Comparison of ENCODE assay signal across 1 cellular context in the genomic region with DNA sequence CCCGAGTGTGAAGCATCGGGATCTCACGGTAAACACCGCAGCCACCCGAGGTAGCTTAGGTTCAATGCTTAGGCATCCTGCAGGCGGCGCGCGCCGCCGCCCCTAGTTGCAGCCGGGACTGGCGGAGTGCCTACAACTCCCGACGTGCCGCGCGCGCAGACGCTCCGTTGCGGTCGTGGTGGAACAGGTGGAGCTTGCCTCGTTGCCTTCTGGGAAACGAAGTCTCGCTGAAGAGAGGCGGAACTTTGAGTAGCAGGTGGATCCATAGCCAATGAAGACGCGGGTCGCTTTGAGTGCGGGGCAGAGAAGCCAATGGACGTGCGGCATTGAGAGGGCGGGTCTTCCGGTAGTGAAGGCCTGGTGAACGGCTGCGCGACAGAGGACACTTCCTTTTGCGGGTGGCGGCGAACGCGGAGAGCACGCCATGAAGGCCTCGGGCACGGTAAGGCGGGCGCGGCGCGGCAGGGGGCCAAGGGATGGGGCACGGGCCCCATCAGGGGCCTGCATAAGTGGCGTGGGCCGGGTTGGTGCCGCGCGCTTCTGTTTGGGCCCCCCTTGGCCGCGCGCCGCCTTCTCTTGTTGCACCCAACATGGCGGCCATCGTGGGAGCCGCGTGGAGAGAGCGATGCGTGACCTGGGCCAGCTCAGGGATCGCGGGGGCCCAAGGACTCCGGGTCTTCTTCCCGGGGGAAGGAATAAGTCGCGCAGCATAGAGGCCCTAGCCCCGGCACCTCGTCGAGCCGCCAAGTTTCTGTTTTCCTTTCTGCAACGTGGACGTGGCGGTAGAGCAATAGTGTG.
TF ChIP-seq lines count a peak whose summit lies in the region.

A gene (plus strand): TSS at position 378 of the 798 bp plus-strand sequence. CDS start 47 bp downstream, at position 425.

TF ChIP-seq in HepG2, 621 proteins besides CTCF, POLR2A, EP300 and RAD21 (continued from another document and continues in another):
- TF ChIP-seq, protein P1, sequence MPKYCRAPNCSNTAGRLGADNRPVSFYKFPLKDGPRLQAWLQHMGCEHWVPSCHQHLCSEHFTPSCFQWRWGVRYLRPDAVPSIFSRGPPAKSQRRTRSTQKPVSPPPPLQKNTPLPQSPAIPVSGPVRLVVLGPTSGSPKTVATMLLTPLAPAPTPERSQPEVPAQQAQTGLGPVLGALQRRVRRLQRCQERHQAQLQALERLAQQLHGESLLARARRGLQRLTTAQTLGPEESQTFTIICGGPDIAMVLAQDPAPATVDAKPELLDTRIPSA (CRISPR knock-in tag; IDR thresholded peaks at IDR 0.05; ENCODE audit: borderline replicate concordance): no peak
- TF ChIP-seq, protein P2, sequence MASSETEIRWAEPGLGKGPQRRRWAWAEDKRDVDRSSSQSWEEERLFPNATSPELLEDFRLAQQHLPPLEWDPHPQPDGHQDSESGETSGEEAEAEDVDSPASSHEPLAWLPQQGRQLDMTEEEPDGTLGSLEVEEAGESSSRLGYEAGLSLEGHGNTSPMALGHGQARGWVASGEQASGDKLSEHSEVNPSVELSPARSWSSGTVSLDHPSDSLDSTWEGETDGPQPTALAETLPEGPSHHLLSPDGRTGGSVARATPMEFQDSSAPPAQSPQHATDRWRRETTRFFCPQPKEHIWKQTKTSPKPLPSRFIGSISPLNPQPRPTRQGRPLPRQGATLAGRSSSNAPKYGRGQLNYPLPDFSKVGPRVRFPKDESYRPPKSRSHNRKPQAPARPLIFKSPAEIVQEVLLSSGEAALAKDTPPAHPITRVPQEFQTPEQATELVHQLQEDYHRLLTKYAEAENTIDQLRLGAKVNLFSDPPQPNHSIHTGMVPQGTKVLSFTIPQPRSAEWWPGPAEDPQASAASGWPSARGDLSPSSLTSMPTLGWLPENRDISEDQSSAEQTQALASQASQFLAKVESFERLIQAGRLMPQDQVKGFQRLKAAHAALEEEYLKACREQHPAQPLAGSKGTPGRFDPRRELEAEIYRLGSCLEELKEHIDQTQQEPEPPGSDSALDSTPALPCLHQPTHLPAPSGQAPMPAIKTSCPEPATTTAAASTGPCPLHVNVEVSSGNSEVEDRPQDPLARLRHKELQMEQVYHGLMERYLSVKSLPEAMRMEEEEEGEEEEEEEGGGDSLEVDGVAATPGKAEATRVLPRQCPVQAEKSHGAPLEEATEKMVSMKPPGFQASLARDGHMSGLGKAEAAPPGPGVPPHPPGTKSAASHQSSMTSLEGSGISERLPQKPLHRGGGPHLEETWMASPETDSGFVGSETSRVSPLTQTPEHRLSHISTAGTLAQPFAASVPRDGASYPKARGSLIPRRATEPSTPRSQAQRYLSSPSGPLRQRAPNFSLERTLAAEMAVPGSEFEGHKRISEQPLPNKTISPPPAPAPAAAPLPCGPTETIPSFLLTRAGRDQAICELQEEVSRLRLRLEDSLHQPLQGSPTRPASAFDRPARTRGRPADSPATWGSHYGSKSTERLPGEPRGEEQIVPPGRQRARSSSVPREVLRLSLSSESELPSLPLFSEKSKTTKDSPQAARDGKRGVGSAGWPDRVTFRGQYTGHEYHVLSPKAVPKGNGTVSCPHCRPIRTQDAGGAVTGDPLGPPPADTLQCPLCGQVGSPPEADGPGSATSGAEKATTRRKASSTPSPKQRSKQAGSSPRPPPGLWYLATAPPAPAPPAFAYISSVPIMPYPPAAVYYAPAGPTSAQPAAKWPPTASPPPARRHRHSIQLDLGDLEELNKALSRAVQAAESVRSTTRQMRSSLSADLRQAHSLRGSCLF (CRISPR knock-in tag; IDR thresholded peaks at IDR 0.05; ENCODE audit: borderline replicate concordance): no peak
- TF ChIP-seq ZNF160 (CRISPR knock-in tag; IDR thresholded peaks at IDR 0.05) (0 out of 2 replicates have a peak, but pooled peaks have one; percentile 11), SNAI1 (CRISPR knock-in tag; IDR thresholded peaks at IDR 0.05; ENCODE audit: borderline replicate concordance) (no peak), ZNF768 (CRISPR knock-in tag; IDR thresholded peaks at IDR 0.05) (peak; percentile 63; the same call in 1 of the 2 replicates), SRF (IDR thresholded peaks at IDR 0.05; ENCODE audit: low read depth, low read length) (no peak), ATM (IDR thresholded peaks at IDR 0.05; ENCODE audit: borderline replicate concordance) (no peak), ZSCAN22 (CRISPR knock-in tag; IDR thresholded peaks at IDR 0.05) (no peak), SOX6 (IDR thresholded peaks at IDR 0.05) (no peak), SOX6 (CRISPR knock-in tag; IDR thresholded peaks at IDR 0.05) (peak; percentile 14; the same call in 1 of the 2 replicates), NR2F1 (CRISPR knock-in tag; IDR thresholded peaks at IDR 0.05) (0 out of 4 replicates have a peak, but pooled peaks of 1 of the 2 experiments have one; percentile 19), SP140L (CRISPR knock-in tag; IDR thresholded peaks at IDR 0.05; ENCODE audit: borderline replicate concordance) (no peak), MBNL3 (CRISPR knock-in tag; conservative IDR thresholded peaks at IDR 0.05) (no peak), THYN1 (CRISPR knock-in tag; IDR thresholded peaks at IDR 0.05; ENCODE audit: borderline replicate concordance, low read depth) (no peak), ZNF333 (CRISPR knock-in tag; IDR thresholded peaks at IDR 0.05; ENCODE audit: borderline replicate concordance) (no peak), NFIB (CRISPR knock-in tag; IDR thresholded peaks at IDR 0.05; ENCODE audit: borderline replicate concordance) (no peak), ZFP1 (CRISPR knock-in tag; IDR thresholded peaks at IDR 0.05) (no peak), PPARG (CRISPR knock-in tag; conservative IDR thresholded peaks at IDR 0.05) (no peak), SIX1 (CRISPR knock-in tag; IDR thresholded peaks at IDR 0.05; ENCODE audit: borderline replicate concordance) (no peak), NFYC (CRISPR knock-in tag; IDR thresholded peaks at IDR 0.05) (peak; percentile 99), SP4 (CRISPR knock-in tag; IDR thresholded peaks at IDR 0.05) (peak; percentile 89), ZKSCAN5 (CRISPR knock-in tag; IDR thresholded peaks at IDR 0.05) (no peak), POGZ (CRISPR knock-in tag; IDR thresholded peaks at IDR 0.05) (no peak), STAT5B (CRISPR knock-in tag; IDR thresholded peaks at IDR 0.05) (peak; percentile 75; the same call in 1 of the 2 replicates), SSRP1 (CRISPR knock-in tag; IDR thresholded peaks at IDR 0.05) (0 out of 2 replicates have a peak, but pooled peaks have one; percentile 8), PHB2 (IDR thresholded peaks at IDR 0.05; ENCODE audit: partially characterized antibody) (no peak), NCOA1 (CRISPR knock-in tag; IDR thresholded peaks at IDR 0.05) (no peak), SALL2 (CRISPR knock-in tag; IDR thresholded peaks at IDR 0.05) (0 out of 2 replicates have a peak, but pooled peaks have one; percentile 24), KLF11 (CRISPR knock-in tag; IDR thresholded peaks at IDR 0.05) (no peak), PHF5A (CRISPR knock-in tag; IDR thresholded peaks at IDR 0.05; ENCODE audit: low read depth, unreplicated experiment) (no peak), ZNF3 (CRISPR knock-in tag; IDR thresholded peaks at IDR 0.05) (no peak), ZNF598 (CRISPR knock-in tag; IDR thresholded peaks at IDR 0.05; ENCODE audit: borderline replicate concordance) (no peak; the same call in 1 of the 2 replicates), SMYD3 (CRISPR knock-in tag; IDR thresholded peaks at IDR 0.05) (no peak), TCF12 (IDR thresholded peaks at IDR 0.05) (no peak), TCF12 (CRISPR knock-in tag; IDR thresholded peaks at IDR 0.05) (no peak), ZNF143 (CRISPR knock-in tag; IDR thresholded peaks at IDR 0.05) (peak; percentile 100), CBX2 (IDR thresholded peaks at IDR 0.05; ENCODE audit: low read depth, low read length) (no peak), CBX2 (CRISPR knock-in tag; IDR thresholded peaks at IDR 0.05; ENCODE audit: low read depth) (no peak), ZNF24 (IDR thresholded peaks at IDR 0.05) (no peak), ZNF446 (CRISPR knock-in tag; IDR thresholded peaks at IDR 0.05) (no peak)
- TF ChIP-seq, protein P3, sequence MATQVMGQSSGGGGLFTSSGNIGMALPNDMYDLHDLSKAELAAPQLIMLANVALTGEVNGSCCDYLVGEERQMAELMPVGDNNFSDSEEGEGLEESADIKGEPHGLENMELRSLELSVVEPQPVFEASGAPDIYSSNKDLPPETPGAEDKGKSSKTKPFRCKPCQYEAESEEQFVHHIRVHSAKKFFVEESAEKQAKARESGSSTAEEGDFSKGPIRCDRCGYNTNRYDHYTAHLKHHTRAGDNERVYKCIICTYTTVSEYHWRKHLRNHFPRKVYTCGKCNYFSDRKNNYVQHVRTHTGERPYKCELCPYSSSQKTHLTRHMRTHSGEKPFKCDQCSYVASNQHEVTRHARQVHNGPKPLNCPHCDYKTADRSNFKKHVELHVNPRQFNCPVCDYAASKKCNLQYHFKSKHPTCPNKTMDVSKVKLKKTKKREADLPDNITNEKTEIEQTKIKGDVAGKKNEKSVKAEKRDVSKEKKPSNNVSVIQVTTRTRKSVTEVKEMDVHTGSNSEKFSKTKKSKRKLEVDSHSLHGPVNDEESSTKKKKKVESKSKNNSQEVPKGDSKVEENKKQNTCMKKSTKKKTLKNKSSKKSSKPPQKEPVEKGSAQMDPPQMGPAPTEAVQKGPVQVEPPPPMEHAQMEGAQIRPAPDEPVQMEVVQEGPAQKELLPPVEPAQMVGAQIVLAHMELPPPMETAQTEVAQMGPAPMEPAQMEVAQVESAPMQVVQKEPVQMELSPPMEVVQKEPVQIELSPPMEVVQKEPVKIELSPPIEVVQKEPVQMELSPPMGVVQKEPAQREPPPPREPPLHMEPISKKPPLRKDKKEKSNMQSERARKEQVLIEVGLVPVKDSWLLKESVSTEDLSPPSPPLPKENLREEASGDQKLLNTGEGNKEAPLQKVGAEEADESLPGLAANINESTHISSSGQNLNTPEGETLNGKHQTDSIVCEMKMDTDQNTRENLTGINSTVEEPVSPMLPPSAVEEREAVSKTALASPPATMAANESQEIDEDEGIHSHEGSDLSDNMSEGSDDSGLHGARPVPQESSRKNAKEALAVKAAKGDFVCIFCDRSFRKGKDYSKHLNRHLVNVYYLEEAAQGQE (IDR thresholded peaks at IDR 0.05; ENCODE audit: borderline replicate concordance in 1 of 2, low read depth in 1 of 2, low read length in 2 of 2): peak in 1 of 2 experiments; percentile 75; a peak in 1 of 4 replicates
- TF ChIP-seq, protein P4, sequence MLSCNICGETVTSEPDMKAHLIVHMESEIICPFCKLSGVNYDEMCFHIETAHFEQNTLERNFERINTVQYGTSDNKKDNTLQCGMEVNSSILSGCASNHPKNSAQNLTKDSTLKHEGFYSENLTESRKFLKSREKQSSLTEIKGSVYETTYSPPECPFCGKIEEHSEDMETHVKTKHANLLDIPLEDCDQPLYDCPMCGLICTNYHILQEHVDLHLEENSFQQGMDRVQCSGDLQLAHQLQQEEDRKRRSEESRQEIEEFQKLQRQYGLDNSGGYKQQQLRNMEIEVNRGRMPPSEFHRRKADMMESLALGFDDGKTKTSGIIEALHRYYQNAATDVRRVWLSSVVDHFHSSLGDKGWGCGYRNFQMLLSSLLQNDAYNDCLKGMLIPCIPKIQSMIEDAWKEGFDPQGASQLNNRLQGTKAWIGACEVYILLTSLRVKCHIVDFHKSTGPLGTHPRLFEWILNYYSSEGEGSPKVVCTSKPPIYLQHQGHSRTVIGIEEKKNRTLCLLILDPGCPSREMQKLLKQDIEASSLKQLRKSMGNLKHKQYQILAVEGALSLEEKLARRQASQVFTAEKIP (CRISPR knock-in tag; IDR thresholded peaks at IDR 0.05; ENCODE audit: borderline replicate concordance): no peak
- TF ChIP-seq, protein P5, sequence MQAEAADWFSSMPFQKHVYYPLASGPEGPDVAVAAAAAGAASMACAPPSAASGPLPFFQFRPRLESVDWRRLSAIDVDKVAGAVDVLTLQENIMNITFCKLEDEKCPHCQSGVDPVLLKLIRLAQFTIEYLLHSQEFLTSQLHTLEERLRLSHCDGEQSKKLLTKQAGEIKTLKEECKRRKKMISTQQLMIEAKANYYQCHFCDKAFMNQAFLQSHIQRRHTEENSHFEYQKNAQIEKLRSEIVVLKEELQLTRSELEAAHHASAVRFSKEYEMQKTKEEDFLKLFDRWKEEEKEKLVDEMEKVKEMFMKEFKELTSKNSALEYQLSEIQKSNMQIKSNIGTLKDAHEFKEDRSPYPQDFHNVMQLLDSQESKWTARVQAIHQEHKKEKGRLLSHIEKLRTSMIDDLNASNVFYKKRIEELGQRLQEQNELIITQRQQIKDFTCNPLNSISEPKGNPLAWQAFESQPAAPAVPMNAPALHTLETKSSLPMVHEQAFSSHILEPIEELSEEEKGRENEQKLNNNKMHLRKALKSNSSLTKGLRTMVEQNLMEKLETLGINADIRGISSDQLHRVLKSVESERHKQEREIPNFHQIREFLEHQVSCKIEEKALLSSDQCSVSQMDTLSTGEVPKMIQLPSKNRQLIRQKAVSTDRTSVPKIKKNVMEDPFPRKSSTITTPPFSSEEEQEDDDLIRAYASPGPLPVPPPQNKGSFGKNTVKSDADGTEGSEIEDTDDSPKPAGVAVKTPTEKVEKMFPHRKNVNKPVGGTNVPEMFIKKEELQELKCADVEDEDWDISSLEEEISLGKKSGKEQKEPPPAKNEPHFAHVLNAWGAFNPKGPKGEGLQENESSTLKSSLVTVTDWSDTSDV (CRISPR knock-in tag; IDR thresholded peaks at IDR 0.05): no peak
- TF ChIP-seq, protein P6, sequence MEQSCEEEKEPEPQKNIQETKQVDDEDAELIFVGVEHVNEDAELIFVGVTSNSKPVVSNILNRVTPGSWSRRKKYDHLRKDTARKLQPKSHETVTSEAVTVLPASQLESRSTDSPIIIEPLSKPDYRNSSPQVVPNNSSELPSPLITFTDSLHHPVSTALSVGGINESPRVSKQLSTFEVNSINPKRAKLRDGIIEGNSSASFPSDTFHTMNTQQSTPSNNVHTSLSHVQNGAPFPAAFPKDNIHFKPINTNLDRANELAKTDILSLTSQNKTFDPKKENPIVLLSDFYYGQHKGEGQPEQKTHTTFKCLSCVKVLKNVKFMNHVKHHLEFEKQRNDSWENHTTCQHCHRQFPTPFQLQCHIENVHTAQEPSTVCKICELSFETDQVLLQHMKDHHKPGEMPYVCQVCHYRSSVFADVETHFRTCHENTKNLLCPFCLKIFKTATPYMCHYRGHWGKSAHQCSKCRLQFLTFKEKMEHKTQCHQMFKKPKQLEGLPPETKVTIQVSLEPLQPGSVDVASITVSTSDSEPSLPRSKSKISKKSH (CRISPR knock-in tag; IDR thresholded peaks at IDR 0.05; ENCODE audit: borderline replicate concordance): no peak; the same call in 1 of the 2 replicates
- TF ChIP-seq, protein P7, sequence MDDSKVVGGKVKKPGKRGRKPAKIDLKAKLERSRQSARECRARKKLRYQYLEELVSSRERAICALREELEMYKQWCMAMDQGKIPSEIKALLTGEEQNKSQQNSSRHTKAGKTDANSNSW (CRISPR knock-in tag; IDR thresholded peaks at IDR 0.05; ENCODE audit: borderline replicate concordance): no peak; the same call in 1 of the 2 replicates
- TF ChIP-seq, protein P8, sequence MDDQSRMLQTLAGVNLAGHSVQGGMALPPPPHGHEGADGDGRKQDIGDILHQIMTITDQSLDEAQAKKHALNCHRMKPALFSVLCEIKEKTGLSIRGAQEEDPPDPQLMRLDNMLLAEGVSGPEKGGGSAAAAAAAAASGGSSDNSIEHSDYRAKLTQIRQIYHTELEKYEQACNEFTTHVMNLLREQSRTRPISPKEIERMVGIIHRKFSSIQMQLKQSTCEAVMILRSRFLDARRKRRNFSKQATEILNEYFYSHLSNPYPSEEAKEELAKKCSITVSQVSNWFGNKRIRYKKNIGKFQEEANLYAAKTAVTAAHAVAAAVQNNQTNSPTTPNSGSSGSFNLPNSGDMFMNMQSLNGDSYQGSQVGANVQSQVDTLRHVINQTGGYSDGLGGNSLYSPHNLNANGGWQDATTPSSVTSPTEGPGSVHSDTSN (CRISPR knock-in tag; IDR thresholded peaks at IDR 0.05; ENCODE audit: borderline replicate concordance): peak; percentile 58; the same call in 1 of the 2 replicates
